1 cellular context compared by ENCODE assay signal in the genomic region with DNA sequence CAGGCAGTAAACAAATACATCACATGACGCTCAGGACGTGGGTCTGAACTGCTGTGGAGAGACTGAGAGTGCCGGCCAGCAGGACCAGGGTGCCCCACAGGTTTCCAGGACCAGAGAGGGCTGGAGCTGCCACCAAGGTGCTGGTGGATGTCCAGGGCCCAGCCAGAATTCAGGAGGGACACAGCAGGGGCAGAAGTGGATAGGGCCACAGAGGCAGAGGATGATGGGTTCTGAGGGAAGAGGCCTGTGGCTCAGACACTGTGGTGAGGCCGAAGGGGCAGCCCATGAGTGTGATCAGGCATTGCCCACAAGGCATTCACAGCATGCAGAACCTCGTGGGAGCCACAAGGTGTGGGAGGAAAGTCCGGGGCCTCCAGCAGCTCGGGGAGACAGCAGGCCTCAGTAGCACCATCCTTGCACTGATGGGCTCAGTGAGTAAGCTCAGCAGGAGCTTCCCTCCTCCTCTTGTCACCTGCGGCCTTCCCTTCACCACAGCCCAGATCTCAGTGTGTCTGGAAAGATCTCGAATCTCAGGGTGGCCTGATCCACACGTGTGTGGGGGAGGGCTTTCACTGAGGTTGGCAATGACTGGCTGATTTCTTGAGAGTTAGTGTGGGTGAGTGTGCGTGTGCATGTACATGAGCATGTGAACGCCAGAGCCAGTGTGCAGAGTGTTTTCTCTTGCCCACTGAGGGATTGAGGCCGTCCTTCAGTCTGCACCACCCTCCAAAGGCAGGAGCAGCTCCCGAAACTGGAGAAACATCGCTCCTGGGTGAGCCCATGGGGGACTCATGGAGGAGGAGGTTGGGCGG.
TF ChIP-seq lines count a peak whose summit lies in the region.

No MANE protein-coding gene starts in this region.

TF ChIP-seq in H1, 55 proteins besides CTCF, POLR2A, EP300 and RAD21 (continued from another document):
- TF ChIP-seq CHD7 (IDR thresholded peaks at IDR 0.05; ENCODE audit: insufficient replicate concordance, low read length) = no peak
- TF ChIP-seq CHD2 (IDR thresholded peaks at IDR 0.05; ENCODE audit: low read length) = no peak
- TF ChIP-seq E2F6 (IDR thresholded peaks at IDR 0.05) = no peak
- no peak for TF ChIP-seq MAFK (IDR thresholded peaks at IDR 0.05; ENCODE audit: low read depth, low read length)
- TF ChIP-seq, protein P1, sequence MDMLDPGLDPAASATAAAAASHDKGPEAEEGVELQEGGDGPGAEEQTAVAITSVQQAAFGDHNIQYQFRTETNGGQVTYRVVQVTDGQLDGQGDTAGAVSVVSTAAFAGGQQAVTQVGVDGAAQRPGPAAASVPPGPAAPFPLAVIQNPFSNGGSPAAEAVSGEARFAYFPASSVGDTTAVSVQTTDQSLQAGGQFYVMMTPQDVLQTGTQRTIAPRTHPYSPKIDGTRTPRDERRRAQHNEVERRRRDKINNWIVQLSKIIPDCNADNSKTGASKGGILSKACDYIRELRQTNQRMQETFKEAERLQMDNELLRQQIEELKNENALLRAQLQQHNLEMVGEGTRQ (IDR thresholded peaks at IDR 0.05; ENCODE audit: low read length) = no peak
- no peak for TF ChIP-seq NANOG (IDR thresholded peaks at IDR 0.05; ENCODE audit: insufficient read depth, low read depth, low read length, poor library complexity, severe bottlenecking)
- TF ChIP-seq CHD1 (IDR thresholded peaks at IDR 0.05; ENCODE audit: low read depth, low read length) = no peak
- TF ChIP-seq ATF2 (IDR thresholded peaks at IDR 0.05; ENCODE audit: low read length) = no peak
- no peak for TF ChIP-seq HDAC6 (IDR thresholded peaks at IDR 0.05; ENCODE audit: low read depth, low read length)
- no peak for TF ChIP-seq JUND (IDR thresholded peaks at IDR 0.05; ENCODE audit: low read length)
- TF ChIP-seq GTF2F1 (IDR thresholded peaks at IDR 0.05; ENCODE audit: borderline replicate concordance, low read depth, low read length) = no peak
- no peak for TF ChIP-seq TAF7 (optimal IDR thresholded peaks at IDR 0.05; ENCODE audit: borderline replicate concordance, low read depth, low read length)
TF ChIP-seq in H1: peak in this region for 0.
